27 cellular contexts compared by ENCODE assay signal in genomic region chr4:5969336-5969735, GRCh38. TPM values are rescaled to one million over a fixed set of nuclear protein-coding genes. Genes with fewer than 3 reads are reported as not detected.
"Had no signal": no experiment of that assay in that cellular context is flagged by ENCODE, and none has a peak within 500 bp of the region (broad histone marks: within the 10 kb centered on the region; RNA-seq: fewer than 3 reads in every experiment).

No MANE protein-coding gene starts in this region.

- H3K27ac Mint-ChIP-seq: dendritic cell treated with granulocyte-macrophage colony-stimulating factor and Interleukin-4, amounts not matched to agents 40 ng/mL and 50 ng/mL, for 4 days; nephron; neural progenitor cell; stimulated activated memory B cell treated with anti-CD40 and anti-IgM and Interleukin-4, amounts not matched to agents 10 μg/mL and 1 μg/mL and 100 μg/mL, for 72 hours; type B pancreatic cell had no signal

- H3K9me3 Mint-ChIP-seq: dendritic cell treated with granulocyte-macrophage colony-stimulating factor and Interleukin-4, amounts not matched to agents 40 ng/mL and 50 ng/mL, for 4 days; nephron; neural progenitor cell; stimulated activated memory B cell treated with anti-CD40 and anti-IgM and Interleukin-4, amounts not matched to agents 10 μg/mL and 1 μg/mL and 100 μg/mL, for 72 hours; type B pancreatic cell had no signal

- H3K4me1 ChIP-seq: esophagus muscularis mucosa, foreskin keratinocyte, gastroesophageal sphincter, heart left ventricle, left lung, lower lobe of right lung, parathyroid adenoma, prostate gland, right atrium auricular region, testis, tibial artery had no signal

- H3K4me3 Mint-ChIP-seq: dendritic cell treated with granulocyte-macrophage colony-stimulating factor and Interleukin-4, amounts not matched to agents 40 ng/mL and 50 ng/mL, for 4 days; nephron; neural progenitor cell; stimulated activated memory B cell treated with anti-CD40 and anti-IgM and Interleukin-4, amounts not matched to agents 10 μg/mL and 1 μg/mL and 100 μg/mL, for 72 hours; type B pancreatic cell had no signal

- ATAC-seq: foreskin keratinocyte; gastroesophageal sphincter; heart left ventricle; left lung; lower lobe of right lung; sciatic nerve; stimulated activated memory B cell treated with anti-CD40 and anti-IgM and Interleukin-4, amounts not matched to agents 10 μg/mL and 1 μg/mL and 100 μg/mL, for 72 hours; stimulated activated naive CD8-positive, alpha-beta T cell treated with anti-CD3 and anti-CD28 coated beads, Interleukin-15, Interleukin-2, amounts not matched to agents 100 U/mL and 50 U/mL, for 24 hours had no signal

- H3K27me3 Mint-ChIP-seq: dendritic cell treated with granulocyte-macrophage colony-stimulating factor and Interleukin-4, amounts not matched to agents 40 ng/mL and 50 ng/mL, for 4 days had no signal

- H3K9me3 ChIP-seq: esophagus muscularis mucosa, gastroesophageal sphincter, heart left ventricle, left lung, lower lobe of right lung, prostate gland, right atrium auricular region, testis, tibial artery had no signal

- H3K27me3 ChIP-seq: foreskin keratinocyte, hepatocyte, neural progenitor cell, right atrium auricular region, testis had no signal

- H3K36me3 Mint-ChIP-seq: neural progenitor cell; stimulated activated memory B cell treated with anti-CD40 and anti-IgM and Interleukin-4, amounts not matched to agents 10 μg/mL and 1 μg/mL and 100 μg/mL, for 72 hours; type B pancreatic cell had no signal

- H3K27ac ChIP-seq: esophagus muscularis mucosa, foreskin keratinocyte, gastroesophageal sphincter, heart left ventricle, hepatocyte, left lung, lower lobe of right lung, neural progenitor cell, parathyroid adenoma, prostate gland, right atrium auricular region, testis, tibial artery had no signal

- DNase-seq: effector CD8-positive, alpha-beta T cell; foreskin keratinocyte; heart left ventricle; left lung; lower lobe of right lung; stimulated activated CD4-positive, alpha-beta T cell treated with anti-CD3 and anti-CD28 coated beads, Interleukin-4, amount 100 ng/mL, for 4 hours; stimulated activated naive CD8-positive, alpha-beta T cell treated with anti-CD3 and anti-CD28 coated beads, Interleukin-15, Interleukin-2, amounts not matched to agents 100 U/mL and 50 U/mL, for 24 hours; substantia nigra; testis had no signal

- H3K4me3 ChIP-seq: esophagus muscularis mucosa, gastroesophageal sphincter, heart left ventricle, hepatocyte, left lung, lower lobe of right lung, neural progenitor cell, prostate gland, right atrium auricular region, testis, tibial artery had no signal

- H3K4me1 Mint-ChIP-seq: stimulated activated memory B cell treated with anti-CD40 and anti-IgM and Interleukin-4, amounts not matched to agents 10 μg/mL and 1 μg/mL and 100 μg/mL, for 72 hours had no signal

- H3K36me3 ChIP-seq: esophagus muscularis mucosa, gastroesophageal sphincter, heart left ventricle, left lung, lower lobe of right lung, neural progenitor cell, prostate gland, right atrium auricular region, tibial artery had no signal

RNA-seq across cellular contexts. Expression of gene C4orf50, which starts 48.9 kb away (rescaled TPM):
- total RNA-seq: endothelial cell of umbilical vein, epithelial cell of proximal tubule, fibroblast of lung, foreskin keratinocyte, hepatocyte, osteoblast, right atrium auricular region, skeletal muscle tissue had no signal
- polyA plus RNA-seq: endothelial cell of umbilical vein, fibroblast of lung, foreskin keratinocyte, heart left ventricle, hepatocyte had no signal
